12 cellular contexts compared by ENCODE assay signal in the genomic region with DNA sequence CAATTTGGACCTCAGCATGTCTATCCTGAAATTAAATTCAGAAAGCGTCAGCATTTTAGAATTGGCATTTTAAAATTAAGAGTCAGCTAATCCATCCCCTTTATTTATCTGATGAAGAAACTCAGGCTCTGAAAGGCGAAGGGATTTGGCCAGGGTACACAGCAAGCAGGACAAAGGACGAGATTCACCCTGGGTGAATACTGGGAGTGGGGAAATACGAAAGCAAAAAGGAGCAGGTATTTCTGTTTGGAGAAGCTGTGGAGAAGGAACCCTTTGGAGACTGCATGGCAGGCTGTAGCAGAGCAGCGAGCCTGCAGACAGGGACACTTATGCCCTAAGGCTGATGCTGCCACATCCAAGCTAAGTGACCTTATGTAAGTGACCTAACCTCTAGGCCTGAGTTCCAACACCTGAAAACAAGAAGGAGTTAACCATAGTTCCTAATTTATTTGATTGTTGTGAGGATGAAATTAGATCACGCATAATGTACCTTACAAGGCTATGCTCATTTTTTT.
DNase-seq lines count a peak whose midpoint lies in the region; ATAC-seq and TF ChIP-seq lines count a peak whose summit lies in the region.
"Had no signal": no experiment of that assay in that cellular context is flagged by ENCODE, and none has a peak within 500 bp of the region (broad histone marks: within the 10 kb centered on the region; RNA-seq: fewer than 3 reads in every experiment).

No MANE protein-coding gene starts in this region.

- peaks cover 19% of the 10 kb centered on the region for H3K4me1 ChIP-seq in OCI-LY3 (ENCODE audit: low read length)
- H3K4me1 ChIP-seq in aorta (ENCODE audit: control insufficient read depth in 1 of 2, insufficient read depth in 2 of 2, low read length in 2 of 2), result peaks cover 0 to 6% of the 10 kb centered on the region in 2 donors

- intact Hi-C loops in aorta (cut with DNase I), result loop anchor here (5.0 to 10.0 kb wide), 3 partner anchors 484 to 761 kb away; no protein-coding TSS in a partner anchor

- H4K20me1 ChIP-seq in OCI-LY3 (ENCODE audit: insufficient read depth, low read length), result no peaks in the 10 kb centered on the region

- no peaks in the 10 kb centered on the region for H3K9me3 ChIP-seq in OCI-LY3 (ENCODE audit: insufficient read depth, low read length)
- H3K9me3 ChIP-seq in aorta (ENCODE audit: control insufficient read depth, low read length), result no peaks in the 10 kb centered on the region
- H3K9me3 ChIP-seq: body of pancreas had no signal

- H3K27ac Mint-ChIP-seq in stimulated activated naive CD8-positive, alpha-beta T cell treated with anti-CD3 and anti-CD28 coated beads, Interleukin-15, amount 100 ng/mL, for 72 hours, result peak overlapping the region in 1 of 2 donors; percentile 48
- no peak overlapping the region for H3K27ac Mint-ChIP-seq in glutamatergic neuron (ENCODE audit: unreplicated experiment)
- H3K27ac Mint-ChIP-seq: activated B cell treated with CpG ODN at 0.5 μM for 24 hours; activated T-cell treated with anti-CD3 and anti-CD28 coated beads, Interleukin-2, amount 50 U/mL, for 72 hours; H9 had no signal

- no peak overlapping the region for H3K27ac ChIP-seq in OCI-LY3 (ENCODE audit: low read length)
- no peak overlapping the region for H3K27ac ChIP-seq in aorta (ENCODE audit: low read depth in 1 of 2, low read length in 2 of 2)

- no peaks in the 10 kb centered on the region for H3K36me3 Mint-ChIP-seq in glutamatergic neuron (ENCODE audit: unreplicated experiment)

- no peaks in the 10 kb centered on the region for H3K9me3 Mint-ChIP-seq in stimulated activated naive CD8-positive, alpha-beta T cell treated with anti-CD3 and anti-CD28 coated beads, Interleukin-15, amount 100 ng/mL, for 72 hours
- H3K9me3 Mint-ChIP-seq in glutamatergic neuron (ENCODE audit: unreplicated experiment), result no peaks in the 10 kb centered on the region
- H3K9me3 Mint-ChIP-seq: activated B cell treated with CpG ODN at 0.5 μM for 24 hours; activated T-cell treated with anti-CD3 and anti-CD28 coated beads, Interleukin-2, amount 50 U/mL, for 72 hours; H9 had no signal

- WGBS in aorta, 2 donors, result 68 to 74% methylated on average over 6 of the region's 6 CpGs

- DNase-seq in stimulated activated naive CD8-positive, alpha-beta T cell treated with anti-CD3 and anti-CD28 coated beads, Interleukin-15, amount 100 ng/mL, for 72 hours, result no peak
- no peak for DNase-seq in stimulated activated naive CD8-positive, alpha-beta T cell treated with anti-CD3 and anti-CD28 coated beads, Interleukin-15, Interleukin-2, amounts not matched to agents 100 U/mL and 50 U/mL, for 24 hours
- DNase-seq in glutamatergic neuron (peak; percentile 20), aorta (no peak), GM10266 (ENCODE audit: extremely low spot score) (no peak)
- no peak for DNase-seq in NK-92 treated with Interleukin-12 subunit alpha and Interleukin-12 subunit beta, amount 100 ng/mL, for 24 hours (lab: John Stamatoyannopoulos, UW)
- DNase-seq: activated B cell treated with CpG ODN at 0.5 μM for 24 hours had no signal

- peak; percentile 12 for ATAC-seq in stimulated activated naive CD8-positive, alpha-beta T cell treated with anti-CD3 and anti-CD28 coated beads, Interleukin-15, amount 100 ng/mL, for 72 hours
- no peak for ATAC-seq in stimulated activated naive CD8-positive, alpha-beta T cell treated with anti-CD3 and anti-CD28 coated beads, Interleukin-15, Interleukin-2, amounts not matched to agents 100 U/mL and 50 U/mL, for 24 hours
- ATAC-seq in aorta (ENCODE audit: low FRiP score) (peak; percentile 11), HG03045 (IDR thresholded peaks at IDR 0.05; ENCODE audit: unreplicated experiment) (no peak)

- peak overlapping the region; percentile 56 for H3K4me3 ChIP-seq in OCI-LY3 (ENCODE audit: low read length)
- H3K4me3 ChIP-seq in aorta (ENCODE audit: low read length in 2 of 2), result no peak overlapping the region
- H3K4me3 ChIP-seq: body of pancreas had no signal

- peak overlapping the region; percentile 41; the same call in 1 of the 2 replicates for H3K9ac ChIP-seq in OCI-LY3 (ENCODE audit: low read length)

- no peaks in the 10 kb centered on the region for H3K79me2 ChIP-seq in OCI-LY3 (ENCODE audit: low read length)

- H3K4me2 ChIP-seq in OCI-LY3 (ENCODE audit: low read length), result peak overlapping the region; percentile 74

- H2AFZ ChIP-seq in OCI-LY3 (ENCODE audit: low read depth, low read length), result peak overlapping the region; percentile 39; the same call in 1 of the 2 replicates

- H3K36me3 ChIP-seq in OCI-LY3 (replicated peaks; ENCODE audit: low read depth, low read length) (no peaks in the 10 kb centered on the region), aorta (ENCODE audit: control insufficient read depth in 1 of 2, insufficient read depth in 2 of 2, low read length in 1 of 2) (no peaks in the 10 kb centered on the region)

- TF ChIP-seq CTCF in OCI-LY3 (IDR thresholded peaks at IDR 0.05; ENCODE audit: low read depth, low read length) (no peak), glutamatergic neuron (IDR thresholded peaks at IDR 0.05; ENCODE audit: partially characterized antibody, unreplicated experiment) (no peak), GM10266 (IDR thresholded peaks at IDR 0.05; ENCODE audit: control insufficient read depth, insufficient read depth, low read depth, missing control alignments) (no peak)

- H3K4me3 Mint-ChIP-seq in stimulated activated naive CD8-positive, alpha-beta T cell treated with anti-CD3 and anti-CD28 coated beads, Interleukin-15, amount 100 ng/mL, for 72 hours, result no peak overlapping the region
- no peak overlapping the region for H3K4me3 Mint-ChIP-seq in glutamatergic neuron (ENCODE audit: unreplicated experiment)
- H3K4me3 Mint-ChIP-seq: activated B cell treated with CpG ODN at 0.5 μM for 24 hours; activated T-cell treated with anti-CD3 and anti-CD28 coated beads, Interleukin-2, amount 50 U/mL, for 72 hours; H9 had no signal

- no peaks in the 10 kb centered on the region for H3K27me3 Mint-ChIP-seq in stimulated activated naive CD8-positive, alpha-beta T cell treated with anti-CD3 and anti-CD28 coated beads, Interleukin-15, amount 100 ng/mL, for 72 hours
- H3K27me3 Mint-ChIP-seq in glutamatergic neuron (ENCODE audit: unreplicated experiment), result no peaks in the 10 kb centered on the region
- H3K27me3 Mint-ChIP-seq: activated B cell treated with CpG ODN at 0.5 μM for 24 hours had no signal

- H3K27me3 ChIP-seq in OCI-LY3 (ENCODE audit: low read depth, low read length) (no peaks in the 10 kb centered on the region), aorta (ENCODE audit: control insufficient read depth in 1 of 2, insufficient read depth in 2 of 2, low read length in 1 of 2) (no peaks in the 10 kb centered on the region)
- H3K27me3 ChIP-seq: body of pancreas had no signal

- peaks cover 11% of the 10 kb centered on the region for H3K4me1 Mint-ChIP-seq in stimulated activated naive CD8-positive, alpha-beta T cell treated with anti-CD3 and anti-CD28 coated beads, Interleukin-15, amount 100 ng/mL, for 72 hours
- H3K4me1 Mint-ChIP-seq in glutamatergic neuron (ENCODE audit: low read depth, unreplicated experiment), result peaks cover 13% of the 10 kb centered on the region
- H3K4me1 Mint-ChIP-seq: activated B cell treated with CpG ODN at 0.5 μM for 24 hours had no signal

Comparison
In these comparisons a context has a peak if more than half of its experiments do, and no peak if none do; other contexts are left out.
1. ATAC-seq: peak in stimulated activated naive CD8-positive, alpha-beta T cell treated with anti-CD3 and anti-CD28 coated beads, Interleukin-15, amount 100 ng/mL, for 72 hours (single experiment) and aorta (single experiment); none in stimulated activated naive CD8-positive, alpha-beta T cell treated with anti-CD3 and anti-CD28 coated beads, Interleukin-15, Interleukin-2, amounts not matched to agents 100 U/mL and 50 U/mL, for 24 hours (single experiment) and HG03045 (single experiment).